Comparison of ENCODE assay signal across 1 cellular context in the genomic region with DNA sequence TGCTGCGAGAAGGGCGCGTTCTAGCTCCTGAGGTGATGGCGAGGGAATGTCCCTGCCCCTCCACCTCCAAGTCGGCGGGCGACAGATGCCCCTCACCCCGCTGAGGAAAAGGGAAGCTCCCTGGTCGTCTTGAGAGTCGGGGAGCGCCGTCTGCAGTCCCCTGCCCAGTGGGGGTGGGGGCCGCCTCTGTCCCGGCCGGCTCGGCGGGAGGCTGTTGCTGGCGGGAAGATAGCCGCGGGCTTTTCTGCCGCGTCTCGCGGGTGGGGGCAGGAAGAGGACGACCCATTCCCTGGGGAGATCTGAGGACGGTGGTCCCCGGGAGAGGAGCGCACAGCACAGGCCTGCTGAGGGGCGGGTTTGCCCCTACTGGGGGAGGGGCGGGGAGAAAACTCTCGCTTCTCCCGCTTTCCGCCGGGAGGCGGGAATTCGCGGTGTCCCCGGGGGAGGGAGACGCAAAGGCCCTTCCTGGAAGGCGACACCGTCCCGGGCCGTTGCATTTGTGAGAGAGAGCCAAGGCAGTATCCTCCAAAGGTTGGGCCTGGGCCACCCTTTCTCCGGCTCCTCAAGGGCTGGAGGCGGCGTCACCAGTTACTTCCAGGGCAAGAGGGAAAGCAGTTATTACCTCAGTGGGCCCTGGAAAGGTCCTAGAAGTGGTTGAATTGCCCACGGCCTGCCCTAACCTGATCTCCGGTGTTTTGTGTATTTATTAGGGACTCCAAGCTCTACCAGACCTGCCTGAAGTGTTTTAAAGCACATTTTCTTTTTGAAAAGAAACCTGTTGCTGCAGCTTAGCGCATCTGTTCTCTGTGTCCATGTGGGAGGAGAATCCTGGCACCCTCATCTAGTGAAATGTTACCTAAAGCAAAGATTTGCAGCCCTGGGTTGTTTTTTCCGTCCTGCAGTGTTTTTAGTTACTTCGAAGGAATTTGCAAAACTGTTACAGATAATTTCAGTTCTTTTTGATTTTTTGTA.
TF ChIP-seq lines count a peak whose summit lies in the region.

No MANE protein-coding gene starts in this region.

TF ChIP-seq in K562, 482 proteins besides CTCF, POLR2A, EP300 and RAD21 (continued from another document and continues in another):
- TF ChIP-seq, protein P1, sequence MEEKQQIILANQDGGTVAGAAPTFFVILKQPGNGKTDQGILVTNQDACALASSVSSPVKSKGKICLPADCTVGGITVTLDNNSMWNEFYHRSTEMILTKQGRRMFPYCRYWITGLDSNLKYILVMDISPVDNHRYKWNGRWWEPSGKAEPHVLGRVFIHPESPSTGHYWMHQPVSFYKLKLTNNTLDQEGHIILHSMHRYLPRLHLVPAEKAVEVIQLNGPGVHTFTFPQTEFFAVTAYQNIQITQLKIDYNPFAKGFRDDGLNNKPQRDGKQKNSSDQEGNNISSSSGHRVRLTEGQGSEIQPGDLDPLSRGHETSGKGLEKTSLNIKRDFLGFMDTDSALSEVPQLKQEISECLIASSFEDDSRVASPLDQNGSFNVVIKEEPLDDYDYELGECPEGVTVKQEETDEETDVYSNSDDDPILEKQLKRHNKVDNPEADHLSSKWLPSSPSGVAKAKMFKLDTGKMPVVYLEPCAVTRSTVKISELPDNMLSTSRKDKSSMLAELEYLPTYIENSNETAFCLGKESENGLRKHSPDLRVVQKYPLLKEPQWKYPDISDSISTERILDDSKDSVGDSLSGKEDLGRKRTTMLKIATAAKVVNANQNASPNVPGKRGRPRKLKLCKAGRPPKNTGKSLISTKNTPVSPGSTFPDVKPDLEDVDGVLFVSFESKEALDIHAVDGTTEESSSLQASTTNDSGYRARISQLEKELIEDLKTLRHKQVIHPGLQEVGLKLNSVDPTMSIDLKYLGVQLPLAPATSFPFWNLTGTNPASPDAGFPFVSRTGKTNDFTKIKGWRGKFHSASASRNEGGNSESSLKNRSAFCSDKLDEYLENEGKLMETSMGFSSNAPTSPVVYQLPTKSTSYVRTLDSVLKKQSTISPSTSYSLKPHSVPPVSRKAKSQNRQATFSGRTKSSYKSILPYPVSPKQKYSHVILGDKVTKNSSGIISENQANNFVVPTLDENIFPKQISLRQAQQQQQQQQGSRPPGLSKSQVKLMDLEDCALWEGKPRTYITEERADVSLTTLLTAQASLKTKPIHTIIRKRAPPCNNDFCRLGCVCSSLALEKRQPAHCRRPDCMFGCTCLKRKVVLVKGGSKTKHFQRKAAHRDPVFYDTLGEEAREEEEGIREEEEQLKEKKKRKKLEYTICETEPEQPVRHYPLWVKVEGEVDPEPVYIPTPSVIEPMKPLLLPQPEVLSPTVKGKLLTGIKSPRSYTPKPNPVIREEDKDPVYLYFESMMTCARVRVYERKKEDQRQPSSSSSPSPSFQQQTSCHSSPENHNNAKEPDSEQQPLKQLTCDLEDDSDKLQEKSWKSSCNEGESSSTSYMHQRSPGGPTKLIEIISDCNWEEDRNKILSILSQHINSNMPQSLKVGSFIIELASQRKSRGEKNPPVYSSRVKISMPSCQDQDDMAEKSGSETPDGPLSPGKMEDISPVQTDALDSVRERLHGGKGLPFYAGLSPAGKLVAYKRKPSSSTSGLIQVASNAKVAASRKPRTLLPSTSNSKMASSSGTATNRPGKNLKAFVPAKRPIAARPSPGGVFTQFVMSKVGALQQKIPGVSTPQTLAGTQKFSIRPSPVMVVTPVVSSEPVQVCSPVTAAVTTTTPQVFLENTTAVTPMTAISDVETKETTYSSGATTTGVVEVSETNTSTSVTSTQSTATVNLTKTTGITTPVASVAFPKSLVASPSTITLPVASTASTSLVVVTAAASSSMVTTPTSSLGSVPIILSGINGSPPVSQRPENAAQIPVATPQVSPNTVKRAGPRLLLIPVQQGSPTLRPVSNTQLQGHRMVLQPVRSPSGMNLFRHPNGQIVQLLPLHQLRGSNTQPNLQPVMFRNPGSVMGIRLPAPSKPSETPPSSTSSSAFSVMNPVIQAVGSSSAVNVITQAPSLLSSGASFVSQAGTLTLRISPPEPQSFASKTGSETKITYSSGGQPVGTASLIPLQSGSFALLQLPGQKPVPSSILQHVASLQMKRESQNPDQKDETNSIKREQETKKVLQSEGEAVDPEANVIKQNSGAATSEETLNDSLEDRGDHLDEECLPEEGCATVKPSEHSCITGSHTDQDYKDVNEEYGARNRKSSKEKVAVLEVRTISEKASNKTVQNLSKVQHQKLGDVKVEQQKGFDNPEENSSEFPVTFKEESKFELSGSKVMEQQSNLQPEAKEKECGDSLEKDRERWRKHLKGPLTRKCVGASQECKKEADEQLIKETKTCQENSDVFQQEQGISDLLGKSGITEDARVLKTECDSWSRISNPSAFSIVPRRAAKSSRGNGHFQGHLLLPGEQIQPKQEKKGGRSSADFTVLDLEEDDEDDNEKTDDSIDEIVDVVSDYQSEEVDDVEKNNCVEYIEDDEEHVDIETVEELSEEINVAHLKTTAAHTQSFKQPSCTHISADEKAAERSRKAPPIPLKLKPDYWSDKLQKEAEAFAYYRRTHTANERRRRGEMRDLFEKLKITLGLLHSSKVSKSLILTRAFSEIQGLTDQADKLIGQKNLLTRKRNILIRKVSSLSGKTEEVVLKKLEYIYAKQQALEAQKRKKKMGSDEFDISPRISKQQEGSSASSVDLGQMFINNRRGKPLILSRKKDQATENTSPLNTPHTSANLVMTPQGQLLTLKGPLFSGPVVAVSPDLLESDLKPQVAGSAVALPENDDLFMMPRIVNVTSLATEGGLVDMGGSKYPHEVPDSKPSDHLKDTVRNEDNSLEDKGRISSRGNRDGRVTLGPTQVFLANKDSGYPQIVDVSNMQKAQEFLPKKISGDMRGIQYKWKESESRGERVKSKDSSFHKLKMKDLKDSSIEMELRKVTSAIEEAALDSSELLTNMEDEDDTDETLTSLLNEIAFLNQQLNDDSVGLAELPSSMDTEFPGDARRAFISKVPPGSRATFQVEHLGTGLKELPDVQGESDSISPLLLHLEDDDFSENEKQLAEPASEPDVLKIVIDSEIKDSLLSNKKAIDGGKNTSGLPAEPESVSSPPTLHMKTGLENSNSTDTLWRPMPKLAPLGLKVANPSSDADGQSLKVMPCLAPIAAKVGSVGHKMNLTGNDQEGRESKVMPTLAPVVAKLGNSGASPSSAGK (IDR thresholded peaks at IDR 0.05): 0 out of 2 replicates have a peak, but pooled peaks have one; percentile 48
- TF ChIP-seq, protein P2, sequence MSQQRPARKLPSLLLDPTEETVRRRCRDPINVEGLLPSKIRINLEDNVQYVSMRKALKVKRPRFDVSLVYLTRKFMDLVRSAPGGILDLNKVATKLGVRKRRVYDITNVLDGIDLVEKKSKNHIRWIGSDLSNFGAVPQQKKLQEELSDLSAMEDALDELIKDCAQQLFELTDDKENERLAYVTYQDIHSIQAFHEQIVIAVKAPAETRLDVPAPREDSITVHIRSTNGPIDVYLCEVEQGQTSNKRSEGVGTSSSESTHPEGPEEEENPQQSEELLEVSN (IDR thresholded peaks at IDR 0.05; ENCODE audit: borderline replicate concordance in 1 of 2, extremely low read depth in 1 of 2, insufficient read depth in 1 of 2, insufficient read length in 1 of 2, low read depth in 1 of 2, low read length in 1 of 2, poor library complexity in 1 of 2, severe bottlenecking in 1 of 2): peak; percentile 55 to 73
- TF ChIP-seq CHD4 (IDR thresholded peaks at IDR 0.05; ENCODE audit: insufficient read depth, insufficient replicate concordance, low read depth, low read length, poor library complexity, severe bottlenecking) (no peak), ZNF507 (tag; conservative IDR thresholded peaks at IDR 0.05) (no peak), LEF1 (IDR thresholded peaks at IDR 0.05) (no peak), TEAD1 (CRISPR knock-in tag; IDR thresholded peaks at IDR 0.05) (0 out of 4 replicates have a peak, but pooled peaks of 1 of the 2 experiments have one; percentile 10), GTF2A2 (tag; IDR thresholded peaks at IDR 0.05) (no peak), ZNF699 (CRISPR knock-in tag; IDR thresholded peaks at IDR 0.05; ENCODE audit: insufficient replicate concordance) (no peak), MXI1 (IDR thresholded peaks at IDR 0.05; ENCODE audit: low read depth, low read length) (0 out of 2 replicates have a peak, but pooled peaks have one; percentile 8), ZNF431 (CRISPR knock-in tag; IDR thresholded peaks at IDR 0.05) (0 out of 2 replicates have a peak, but pooled peaks have one; percentile 48), ZNF24 (IDR thresholded peaks at IDR 0.05) (no peak), ZSCAN32 (CRISPR knock-in tag; IDR thresholded peaks at IDR 0.05) (no peak), ARHGAP35 (IDR thresholded peaks at IDR 0.05; ENCODE audit: partially characterized antibody) (no peak), ZC3H11A (IDR thresholded peaks at IDR 0.05; ENCODE audit: low read depth, low read length) (no peak), ERF (CRISPR knock-in tag; IDR thresholded peaks at IDR 0.05) (peak; percentile 25), ARID2 (IDR thresholded peaks at IDR 0.05) (no peak), C11orf30 (IDR thresholded peaks at IDR 0.05; ENCODE audit: low read depth) (no peak), ZNF23 (CRISPR knock-in tag; IDR thresholded peaks at IDR 0.05) (no peak), ZNF707 (CRISPR knock-in tag; conservative IDR thresholded peaks at IDR 0.05) (no peak), DPF2 (IDR thresholded peaks at IDR 0.05) (peak; percentile 9; the same call in 1 of the 2 replicates), CC2D1A (IDR thresholded peaks at IDR 0.05) (0 out of 2 replicates have a peak, but pooled peaks have one; percentile 14), HMG20A (CRISPR knock-in tag; conservative IDR thresholded peaks at IDR 0.05) (no peak), ELF1 (tag; IDR thresholded peaks at IDR 0.05) (no peak), ZNF561 (CRISPR knock-in tag; conservative IDR thresholded peaks at IDR 0.05) (no peak), ZNF212 (CRISPR knock-in tag; IDR thresholded peaks at IDR 0.05) (no peak), BACH1 (tag; IDR thresholded peaks at IDR 0.05) (no peak), RB1 (IDR thresholded peaks at IDR 0.05; ENCODE audit: low read depth) (peak; percentile 94), NCOA6 (IDR thresholded peaks at IDR 0.05) (no peak), PHF20 (IDR thresholded peaks at IDR 0.05; ENCODE audit: partially characterized antibody) (peak; percentile 57), ZKSCAN1 (IDR thresholded peaks at IDR 0.05; ENCODE audit: low read depth, low read length) (no peak; the same call in 1 of the 2 replicates), SIN3B (IDR thresholded peaks at IDR 0.05; ENCODE audit: low read depth) (peak; percentile 76), BRD4 (IDR thresholded peaks at IDR 0.05) (no peak), ZBTB1 (CRISPR knock-in tag; IDR thresholded peaks at IDR 0.05; ENCODE audit: borderline replicate concordance, low read depth) (0 out of 2 replicates have a peak, but pooled peaks have one; percentile 68), POLR2H (tag; IDR thresholded peaks at IDR 0.05; ENCODE audit: low read depth) (no peak; the same call in none of the 2 replicates), ZNF551 (CRISPR knock-in tag; IDR thresholded peaks at IDR 0.05) (no peak), BMI1 (IDR thresholded peaks at IDR 0.05; ENCODE audit: low read length) (no peak), ZNF175 (CRISPR knock-in tag; IDR thresholded peaks at IDR 0.05; ENCODE audit: low read depth) (no peak), SAFB2 (IDR thresholded peaks at IDR 0.05; ENCODE audit: borderline replicate concordance, low read depth, low read length, severe bottlenecking) (no peak), NR4A1 (CRISPR knock-in tag; IDR thresholded peaks at IDR 0.05) (no peak; the same call in 1 of the 2 replicates), NR4A1 (tag; IDR thresholded peaks at IDR 0.05) (0 out of 2 replicates have a peak, but pooled peaks have one; percentile 13)
- TF ChIP-seq, protein P3, sequence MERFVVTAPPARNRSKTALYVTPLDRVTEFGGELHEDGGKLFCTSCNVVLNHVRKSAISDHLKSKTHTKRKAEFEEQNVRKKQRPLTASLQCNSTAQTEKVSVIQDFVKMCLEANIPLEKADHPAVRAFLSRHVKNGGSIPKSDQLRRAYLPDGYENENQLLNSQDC (CRISPR knock-in tag; IDR thresholded peaks at IDR 0.05): no peak
- TF ChIP-seq, protein P4, sequence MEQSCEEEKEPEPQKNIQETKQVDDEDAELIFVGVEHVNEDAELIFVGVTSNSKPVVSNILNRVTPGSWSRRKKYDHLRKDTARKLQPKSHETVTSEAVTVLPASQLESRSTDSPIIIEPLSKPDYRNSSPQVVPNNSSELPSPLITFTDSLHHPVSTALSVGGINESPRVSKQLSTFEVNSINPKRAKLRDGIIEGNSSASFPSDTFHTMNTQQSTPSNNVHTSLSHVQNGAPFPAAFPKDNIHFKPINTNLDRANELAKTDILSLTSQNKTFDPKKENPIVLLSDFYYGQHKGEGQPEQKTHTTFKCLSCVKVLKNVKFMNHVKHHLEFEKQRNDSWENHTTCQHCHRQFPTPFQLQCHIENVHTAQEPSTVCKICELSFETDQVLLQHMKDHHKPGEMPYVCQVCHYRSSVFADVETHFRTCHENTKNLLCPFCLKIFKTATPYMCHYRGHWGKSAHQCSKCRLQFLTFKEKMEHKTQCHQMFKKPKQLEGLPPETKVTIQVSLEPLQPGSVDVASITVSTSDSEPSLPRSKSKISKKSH (CRISPR knock-in tag; IDR thresholded peaks at IDR 0.05): no peak
- TF ChIP-seq, protein P5, sequence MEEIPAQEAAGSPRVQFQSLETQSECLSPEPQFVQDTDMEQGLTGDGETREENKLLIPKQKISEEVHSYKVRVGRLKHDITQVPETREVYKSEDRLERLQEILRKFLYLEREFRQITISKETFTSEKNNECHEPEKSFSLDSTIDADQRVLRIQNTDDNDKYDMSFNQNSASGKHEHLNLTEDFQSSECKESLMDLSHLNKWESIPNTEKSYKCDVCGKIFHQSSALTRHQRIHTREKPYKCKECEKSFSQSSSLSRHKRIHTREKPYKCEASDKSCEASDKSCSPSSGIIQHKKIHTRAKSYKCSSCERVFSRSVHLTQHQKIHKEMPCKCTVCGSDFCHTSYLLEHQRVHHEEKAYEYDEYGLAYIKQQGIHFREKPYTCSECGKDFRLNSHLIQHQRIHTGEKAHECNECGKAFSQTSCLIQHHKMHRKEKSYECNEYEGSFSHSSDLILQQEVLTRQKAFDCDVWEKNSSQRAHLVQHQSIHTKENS (CRISPR knock-in tag; IDR thresholded peaks at IDR 0.05): no peak
- TF ChIP-seq, protein P6, sequence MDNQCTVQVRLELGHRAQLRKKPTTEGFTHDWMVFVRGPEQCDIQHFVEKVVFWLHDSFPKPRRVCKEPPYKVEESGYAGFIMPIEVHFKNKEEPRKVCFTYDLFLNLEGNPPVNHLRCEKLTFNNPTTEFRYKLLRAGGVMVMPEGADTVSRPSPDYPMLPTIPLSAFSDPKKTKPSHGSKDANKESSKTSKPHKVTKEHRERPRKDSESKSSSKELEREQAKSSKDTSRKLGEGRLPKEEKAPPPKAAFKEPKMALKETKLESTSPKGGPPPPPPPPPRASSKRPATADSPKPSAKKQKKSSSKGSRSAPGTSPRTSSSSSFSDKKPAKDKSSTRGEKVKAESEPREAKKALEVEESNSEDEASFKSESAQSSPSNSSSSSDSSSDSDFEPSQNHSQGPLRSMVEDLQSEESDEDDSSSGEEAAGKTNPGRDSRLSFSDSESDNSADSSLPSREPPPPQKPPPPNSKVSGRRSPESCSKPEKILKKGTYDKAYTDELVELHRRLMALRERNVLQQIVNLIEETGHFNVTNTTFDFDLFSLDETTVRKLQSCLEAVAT (IDR thresholded peaks at IDR 0.05): 0 out of 4 replicates have a peak, but pooled peaks of 1 of the 2 experiments have one; percentile 7
- TF ChIP-seq, protein P7, sequence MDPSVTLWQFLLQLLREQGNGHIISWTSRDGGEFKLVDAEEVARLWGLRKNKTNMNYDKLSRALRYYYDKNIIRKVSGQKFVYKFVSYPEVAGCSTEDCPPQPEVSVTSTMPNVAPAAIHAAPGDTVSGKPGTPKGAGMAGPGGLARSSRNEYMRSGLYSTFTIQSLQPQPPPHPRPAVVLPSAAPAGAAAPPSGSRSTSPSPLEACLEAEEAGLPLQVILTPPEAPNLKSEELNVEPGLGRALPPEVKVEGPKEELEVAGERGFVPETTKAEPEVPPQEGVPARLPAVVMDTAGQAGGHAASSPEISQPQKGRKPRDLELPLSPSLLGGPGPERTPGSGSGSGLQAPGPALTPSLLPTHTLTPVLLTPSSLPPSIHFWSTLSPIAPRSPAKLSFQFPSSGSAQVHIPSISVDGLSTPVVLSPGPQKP (CRISPR knock-in tag; IDR thresholded peaks at IDR 0.05): no peak
